In the genomic region with DNA sequence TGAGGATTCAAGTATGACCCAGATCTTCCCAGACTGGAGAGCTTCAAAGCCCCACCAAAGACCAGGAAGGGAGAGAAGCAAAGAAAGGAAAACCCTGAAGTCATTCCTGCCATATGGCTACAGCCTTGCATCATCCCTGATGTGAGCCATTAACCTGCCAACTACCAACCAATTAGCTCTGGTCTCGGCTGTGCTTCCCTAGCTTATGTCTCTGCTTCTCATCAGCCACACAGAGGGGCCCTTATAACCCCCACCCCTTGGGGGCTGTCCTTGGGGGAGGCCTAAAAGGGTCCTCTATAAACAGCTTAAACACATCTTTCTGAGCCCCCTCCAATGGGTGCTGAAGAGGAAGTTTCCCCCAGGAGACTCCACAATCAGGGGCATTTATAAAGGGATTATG, we compare ENCODE assay signal across 21 cellular contexts. TPM values are rescaled to one million over a fixed set of nuclear protein-coding genes. Genes with fewer than 3 reads are reported as not detected.
"Had no signal": no experiment of that assay in that cellular context is flagged by ENCODE, and none has a peak within 500 bp of the region (broad histone marks: within the 10 kb centered on the region; RNA-seq: fewer than 3 reads in every experiment).

No MANE protein-coding gene starts in this region.

- H3K27ac ChIP-seq: left ventricle myocardium inferior, neural progenitor cell, prostate gland, right atrium auricular region, suprapubic skin, transverse colon, vagina had no signal

- DNase-seq: activated B cell treated with CpG ODN at 0.5 μM for 24 hours; activated CD4-positive, alpha-beta memory T cell treated with anti-CD3 and anti-CD28 coated beads for 36 hours; activated CD4-positive, alpha-beta T cell treated with anti-CD3 and anti-CD28 coated beads for 4 hours; activated naive CD4-positive, alpha-beta T cell treated with Interleukin-2 at 50 U/mL for 16 hours; activated naive CD8-positive, alpha-beta T cell treated with anti-CD3 and anti-CD28 coated beads, Interleukin-2, amount 10 ng/mL, durations not matched to agents 7 days and 5 days; activated T-cell treated with anti-CD3 and anti-CD28 coated beads, Interleukin-2, amount 50 U/mL, for 1 hour; amygdala; head of caudate nucleus; left ventricle myocardium inferior; mesendoderm; naive thymus-derived CD4-positive, alpha-beta T cell; stimulated activated CD4-positive, alpha-beta T cell treated with anti-CD3 and anti-CD28 coated beads, Interleukin-2, amount 100 ng/mL, for 24 hours; transverse colon had no signal

- H3K9me3 Mint-ChIP-seq: activated B cell treated with CpG ODN at 0.5 μM for 24 hours; stimulated activated naive CD8-positive, alpha-beta T cell treated with anti-CD3 and anti-CD28 coated beads, Interleukin-15, Interleukin-2, amounts not matched to agents 100 ng/mL and 50 ng/mL, for 24 hours had no signal

- H3K36me3 Mint-ChIP-seq: activated naive CD8-positive, alpha-beta T cell treated with anti-CD3 and anti-CD28 coated beads, Interleukin-2, amount 10 ng/mL, durations not matched to agents 7 days and 5 days; naive thymus-derived CD4-positive, alpha-beta T cell had no signal

- ATAC-seq: naive thymus-derived CD4-positive, alpha-beta T cell had no signal

- H3K4me1 Mint-ChIP-seq: activated B cell treated with CpG ODN at 0.5 μM for 24 hours had no signal

- H3K4me3 ChIP-seq: left ventricle myocardium inferior, neural progenitor cell, prostate gland, right atrium auricular region, suprapubic skin, transverse colon, vagina had no signal

- H3K27ac Mint-ChIP-seq: activated B cell treated with CpG ODN at 0.5 μM for 24 hours; activated CD4-positive, alpha-beta memory T cell treated with anti-CD3 and anti-CD28 coated beads for 36 hours; activated naive CD8-positive, alpha-beta T cell treated with anti-CD3 and anti-CD28 coated beads, Interleukin-2, amount 10 ng/mL, durations not matched to agents 7 days and 5 days; activated T-helper 2 cell treated with anti-CD3 and anti-CD28 coated beads, Interferon-gamma antibody, Interleukin-2, Interleukin-4, amounts not matched to agents 10 μg/mL and 5 μg/mL and 100 μg/mL, durations not matched to agents 14 hours and 24 hours and 36 hours; naive thymus-derived CD4-positive, alpha-beta T cell; neural progenitor cell; stimulated activated naive CD8-positive, alpha-beta T cell treated with anti-CD3 and anti-CD28 coated beads, Interleukin-15, Interleukin-2, amounts not matched to agents 100 ng/mL and 50 ng/mL, for 24 hours had no signal

- H3K4me3 Mint-ChIP-seq: activated B cell treated with CpG ODN at 0.5 μM for 24 hours; activated CD4-positive, alpha-beta memory T cell treated with anti-CD3 and anti-CD28 coated beads for 36 hours; activated naive CD8-positive, alpha-beta T cell treated with anti-CD3 and anti-CD28 coated beads, Interleukin-2, amount 10 ng/mL, durations not matched to agents 7 days and 5 days; naive thymus-derived CD4-positive, alpha-beta T cell; neural progenitor cell; stimulated activated naive CD8-positive, alpha-beta T cell treated with anti-CD3 and anti-CD28 coated beads, Interleukin-15, Interleukin-2, amounts not matched to agents 100 ng/mL and 50 ng/mL, for 24 hours had no signal

RNA-seq across cellular contexts. Expression of a gene that starts 52.8 kb away (rescaled TPM):
- total RNA-seq: activated T-helper 2 cell treated with anti-CD3 and anti-CD28 coated beads, Interferon-gamma antibody, Interleukin-2, Interleukin-4, amounts not matched to agents 10 μg/mL and 5 μg/mL and 100 μg/mL, durations not matched to agents 14 hours and 24 hours and 36 hours; cardiac septum; left ventricle myocardium inferior had no signal
